ENCODE assay signal across 8 cellular contexts in genomic region chr19:15421726-15422260, GRCh38. TPM values are rescaled to one million over a fixed set of nuclear protein-coding genes. Genes with fewer than 3 reads are reported as not detected.
DNase-seq lines count a peak whose midpoint lies in the region; ATAC-seq and TF ChIP-seq lines count a peak whose summit lies in the region.
"Had no signal": no experiment of that assay in that cellular context is flagged by ENCODE, and none has a peak within 500 bp of the region (broad histone marks: within the 10 kb centered on the region; RNA-seq: fewer than 3 reads in every experiment).

No MANE protein-coding gene starts in this region.

- no peaks in the 10 kb centered on the region for H3K9me3 ChIP-seq in right cardiac atrium (ENCODE audit: control insufficient read depth, low read length)

- H3K27ac ChIP-seq in RWPE1 (peak overlapping the region; percentile 43), right cardiac atrium (ENCODE audit: low read length) (peak overlapping the region; percentile 29)
- H3K27ac ChIP-seq: tibial nerve had no signal

- intact Hi-C loops in right cardiac atrium (cut with DNase I): no loop called here

- H3K9me3 Mint-ChIP-seq in stimulated activated naive CD8-positive, alpha-beta T cell treated with anti-CD3 and anti-CD28 coated beads, Interleukin-15, amount 100 ng/mL, for 72 hours: peaks cover 0 to 12% of the 10 kb centered on the region in 2 donors

- no peak for TF ChIP-seq CTCF in RWPE1 (conservative IDR thresholded peaks at IDR 0.05; ENCODE audit: low read depth)

- ATAC-seq in right cardiac atrium (peak in 1 of 2 donors; percentile 1), HG03159 (IDR thresholded peaks at IDR 0.05; ENCODE audit: unreplicated experiment) (no peak), GM18867 (IDR thresholded peaks at IDR 0.05; ENCODE audit: unreplicated experiment) (no peak)
- no peak for ATAC-seq in stimulated activated naive CD8-positive, alpha-beta T cell treated with anti-CD3 and anti-CD28 coated beads, Interleukin-15, amount 100 ng/mL, for 72 hours

- CTCF ChIA-PET in RWPE1 (lab: Yijun Ruan, JAX): interaction anchor here (0.6 to 1.2 kb wide), 4 partner anchors 135 to 320 kb away, joined by 3 to 4 read pairs (median 3); no protein-coding TSS in a partner anchor

- no peak overlapping the region for H3K27ac Mint-ChIP-seq in stimulated activated naive CD8-positive, alpha-beta T cell treated with anti-CD3 and anti-CD28 coated beads, Interleukin-15, amount 100 ng/mL, for 72 hours

- peaks cover 7% of the 10 kb centered on the region for H3K4me1 ChIP-seq in right cardiac atrium (ENCODE audit: control insufficient read depth, insufficient read depth, low read length)

- no peak overlapping the region for H3K4me3 ChIP-seq in right cardiac atrium (ENCODE audit: low read length)
- H3K4me3 ChIP-seq: tibial nerve had no signal

- no peak overlapping the region for H3K4me3 Mint-ChIP-seq in stimulated activated naive CD8-positive, alpha-beta T cell treated with anti-CD3 and anti-CD28 coated beads, Interleukin-15, amount 100 ng/mL, for 72 hours

- no peak for DNase-seq in RWPE1 (ENCODE audit: low spot score)
- peak; percentile 49 to 86 (median 85) for DNase-seq in right cardiac atrium
- DNase-seq in superior temporal gyrus (ENCODE audit: extremely low spot score): peak; percentile 79
- DNase-seq in stimulated activated naive CD8-positive, alpha-beta T cell treated with anti-CD3 and anti-CD28 coated beads, Interleukin-15, amount 100 ng/mL, for 72 hours: no peak

- WGBS in right cardiac atrium: 51% methylated on average over 15 of the region's 15 CpGs

- no peaks in the 10 kb centered on the region for H3K27me3 ChIP-seq in right cardiac atrium (ENCODE audit: control insufficient read depth, insufficient read depth)
- H3K27me3 ChIP-seq: tibial nerve had no signal

- H3K4me1 Mint-ChIP-seq in stimulated activated naive CD8-positive, alpha-beta T cell treated with anti-CD3 and anti-CD28 coated beads, Interleukin-15, amount 100 ng/mL, for 72 hours: peaks cover 42% of the 10 kb centered on the region

- no peaks in the 10 kb centered on the region for H3K27me3 Mint-ChIP-seq in stimulated activated naive CD8-positive, alpha-beta T cell treated with anti-CD3 and anti-CD28 coated beads, Interleukin-15, amount 100 ng/mL, for 72 hours

- POLR2A ChIA-PET in RWPE1 (lab: Yijun Ruan, JAX; ENCODE audit: low non-redundant PET): no interaction called here

RNA-seq across cellular contexts. Expression of gene AKAP8L, which starts 3.0 kb away (rescaled TPM):
- total RNA-seq in right cardiac atrium: 100 to 1,000 TPM in 1 of 4 donors, 10 to 100 TPM in 3; 64.4 to 106 (median 86.1) TPM
- 66.5 TPM for polyA plus RNA-seq in right cardiac atrium

RNA-seq across cellular contexts. Expression of gene WIZ, which starts 28.0 kb away (rescaled TPM):
- 10 to 100 TPM; 28.9 to 36.5 (median 33.3) TPM for total RNA-seq in right cardiac atrium
- polyA plus RNA-seq in right cardiac atrium: 28.0 TPM

RNA-seq across cellular contexts. Expression of gene AKAP8, which starts 42.2 kb away (rescaled TPM):
- total RNA-seq in right cardiac atrium: 10 to 100 TPM; 17.1 to 24.9 (median 21.4) TPM
- 9.3 TPM for polyA plus RNA-seq in right cardiac atrium

RNA-seq across cellular contexts. Expression of gene RASAL3, which starts 42.6 kb away (rescaled TPM):
- total RNA-seq in right cardiac atrium: 1 to 10 TPM in 2 of 4 donors, under 1 TPM in 2; 0.68 to 2.5 (median 1.3) TPM
- 0.66 TPM for polyA plus RNA-seq in right cardiac atrium

RNA-seq across cellular contexts. Expression of gene PGLYRP2, which starts 57.5 kb away (rescaled TPM):
- total RNA-seq in right cardiac atrium: not detected
- not detected for polyA plus RNA-seq in right cardiac atrium
- total RNA-seq: mononuclear cell, tibial nerve had no signal

Comparison
In these comparisons a context has a peak if more than half of its experiments do, and no peak if none do; other contexts are left out.
1. DNase-seq: peak in right cardiac atrium (3 of 3) and superior temporal gyrus (single experiment); none in RWPE1 (single experiment) and stimulated activated naive CD8-positive, alpha-beta T cell treated with anti-CD3 and anti-CD28 coated beads, Interleukin-15, amount 100 ng/mL, for 72 hours (0 of 2).